ENCODE assay signal across 8 cellular contexts in genomic region chr7:23106801-23107713, GRCh38. TPM values are rescaled to one million over a fixed set of nuclear protein-coding genes. Genes with fewer than 3 reads are reported as not detected.
DNase-seq lines count a peak whose midpoint lies in the region; ATAC-seq, FAIRE-seq and TF ChIP-seq lines count a peak whose summit lies in the region.

No MANE protein-coding gene starts in this region.

- peak overlapping the region; percentile 41 for H2BK5ac ChIP-seq in H1 (ENCODE audit: low read depth, low read length)

- H2BK15ac ChIP-seq in H1 (ENCODE audit: low read length) = 0 out of 2 replicates have a peak overlapping the region, but pooled peaks have one; percentile 33

- no peak overlapping the region for H2BK20ac ChIP-seq in H1 (ENCODE audit: low read length)

- no peaks in the 10 kb centered on the region for H3K9me3 ChIP-seq in H1 (ENCODE audit: insufficient read depth in 2 of 2, low read depth in 1 of 2, low read length in 1 of 2)

- H2AFZ ChIP-seq in H1 (ENCODE audit: low read length) = no peak overlapping the region

- CTCF ChIA-PET in H1 (lab: Charles Lee; ENCODE audit: partially characterized antibody) = interaction anchor here (1.2 to 1.5 kb wide), 5 partner anchors 8 to 52 kb away, joined by 3 to 6 read pairs (median 4); no protein-coding TSS in a partner anchor

- H3K18ac ChIP-seq in H1 (ENCODE audit: extremely low read depth, low read length) = no peak overlapping the region; the same call in 1 of the 2 replicates

- no peak for TF ChIP-seq CTCF in H1 (IDR thresholded peaks at IDR 0.05; ENCODE audit: control extremely low read depth in 1 of 3, insufficient read depth in 1 of 3, low read depth in 1 of 3, low read length in 3 of 3)
- TF ChIP-seq CTCF in nephron progenitor cell (IDR thresholded peaks at IDR 0.05) = no peak

- intact Hi-C loops in left colon (cut with DNase I, micrococcal nuclease) = loop anchor here in 1 of 2 donors (5.0 kb wide), 1 partner anchor 75 kb away; the partner anchor contains the start of gene NUP42

- no peak overlapping the region for H3K23ac ChIP-seq in H1 (ENCODE audit: insufficient read length)

- peak overlapping the region; percentile 93 to 97 (median 94) for H3K4me3 ChIP-seq in H1 (ENCODE audit: extremely low read depth in 1 of 4, insufficient read depth in 2 of 4, low read depth in 3 of 4, low read length in 4 of 4)

- peaks cover 41% of the 10 kb centered on the region for H3K4me1 Mint-ChIP-seq in nephron progenitor cell

- H3K4me2 ChIP-seq in H1 (ENCODE audit: insufficient read depth in 1 of 2, low read depth in 2 of 2, low read length in 2 of 2) = peak overlapping the region; percentile 84

- H3K9ac ChIP-seq in H1 (replicated peaks in 1 of 4; ENCODE audit: extremely low read depth in 1 of 4, low read depth in 3 of 4, low read length in 3 of 4) = peak overlapping the region; percentile 69 to 93 (median 84)

- no peaks in the 10 kb centered on the region for H3K36me3 ChIP-seq in H1 (ENCODE audit: control insufficient read depth in 2 of 4, insufficient read depth in 4 of 4, low read length in 3 of 4)

- H3K27me3 Mint-ChIP-seq in nephron progenitor cell (ENCODE audit: low read depth, poor library complexity) = no peaks in the 10 kb centered on the region

- TF ChIP-seq POLR2A in H1 (IDR thresholded peaks at IDR 0.05; ENCODE audit: control extremely low read depth in 1 of 2, low read depth in 2 of 2, low read length in 2 of 2) (no peak), GM12892 (IDR thresholded peaks at IDR 0.05; ENCODE audit: low read depth, low read length) (no peak)

- H4K91ac ChIP-seq in H1 (replicated peaks; ENCODE audit: insufficient read length, low read length) = no peak overlapping the region

- H3K4me1 ChIP-seq in H1 (replicated peaks in 1 of 4; ENCODE audit: control insufficient read depth in 3 of 4, insufficient read depth in 4 of 4, low read length in 3 of 4) = peaks cover 0 to 8% (median 4%) of the 10 kb centered on the region in 4 experiments; a peak in 4 of 7 replicates

- peak overlapping the region; percentile 99 for H3K4me3 Mint-ChIP-seq in nephron progenitor cell

- peaks cover 10% of the 10 kb centered on the region for H3K9me3 Mint-ChIP-seq in nephron progenitor cell

- no peak overlapping the region for H4K5ac ChIP-seq in H1 (ENCODE audit: insufficient read length, low read depth, low read length)

- no peak overlapping the region; the same call in 1 of the 2 replicates for H2BK12ac ChIP-seq in H1 (ENCODE audit: low read depth, low read length)

- peaks cover 34 to 67% of the 10 kb centered on the region in 2 experiments for H3K79me2 ChIP-seq in H1 (ENCODE audit: control insufficient read depth in 1 of 2, insufficient read depth in 2 of 2, low read length in 2 of 2)

- no peak for TF ChIP-seq EP300 in H1 (IDR thresholded peaks at IDR 0.05; ENCODE audit: borderline replicate concordance in 1 of 2, low read depth in 2 of 2, low read length in 2 of 2)

- H3K23me2 ChIP-seq in H1 (ENCODE audit: low read depth, low read length) = peaks cover 3% of the 10 kb centered on the region; the same call in 1 of the 2 replicates

- peak overlapping the region; percentile 74 for H3K27ac ChIP-seq in H1 (ENCODE audit: low read depth, low read length)

- H4K20me1 ChIP-seq in H1 (replicated peaks in 1 of 2; ENCODE audit: control insufficient read depth in 1 of 2, insufficient read depth in 2 of 2, low read length in 2 of 2) = peaks cover 0 to 6% of the 10 kb centered on the region in 2 experiments

- POLR2A ChIA-PET in H1 (lab: Charles Lee; ENCODE audit: partially characterized antibody) = interaction anchor here (0.7 to 4.5 kb wide), 20 partner anchors 9 to 425 kb away, joined by 3 to 96 read pairs (median 5); partner anchors contain the start of genes NUP42 and TRA2A

- peak; percentile 12 for DNase-seq in EL
- peak; percentile 41 for DNase-seq in NCI-H82 treated with DMSO at 0.1 percent for 48 hours (lab: John Stamatoyannopoulos, UW; ENCODE audit: unreplicated experiment)
- DNase-seq in H1 (ENCODE audit: low read depth in 1 of 2, low spot score in 2 of 2) = no peak
- no peak for DNase-seq in nephron progenitor cell
- DNase-seq in left colon = no peak
- no peak for DNase-seq in NOMO-1 (lab: John Stamatoyannopoulos, UW; ENCODE audit: unreplicated experiment in 2 of 2)
- DNase-seq in NOMO-1 treated with dmso at 0.1 percent for 144 hours (lab: John Stamatoyannopoulos, UW; ENCODE audit: unreplicated experiment) = no peak
- DNase-seq in GM12892 (ENCODE audit: insufficient read length) = no peak

- peak overlapping the region; percentile 99 for H3K27ac Mint-ChIP-seq in nephron progenitor cell

- H3K56ac ChIP-seq in H1 (replicated peaks; ENCODE audit: insufficient read length, low read depth, low read length) = no peak overlapping the region

- H3K79me1 ChIP-seq in H1 (ENCODE audit: low read depth, low read length) = no peaks in the 10 kb centered on the region; the same call in none of the 2 replicates

- no peak overlapping the region for H3K4ac ChIP-seq in H1 (replicated peaks; ENCODE audit: insufficient read length, low read depth, low read length)

- H2AK5ac ChIP-seq in H1 (ENCODE audit: low read depth, low read length) = no peak overlapping the region; the same call in 1 of the 2 replicates

- peaks cover 26% of the 10 kb centered on the region for H3K36me3 Mint-ChIP-seq in nephron progenitor cell (ENCODE audit: low read depth)

- 9% methylated on average over 11 of the region's 11 CpGs; no CpG with 5 or more reads in 1 of the 2 experiments for WGBS in H1 (ENCODE audit: extremely low coverage in 1 of 2, insufficient coverage in 1 of 2, insufficient read length in 1 of 2, insufficient replicate concordance in 2 of 2, low coverage in 1 of 2, low lambda C conversion rate in 2 of 2, missing lambda C conversion rate in 1 of 2), 2 experiments

- H4K8ac ChIP-seq in H1 (ENCODE audit: extremely low read depth, insufficient read depth, low read length) = no peak overlapping the region

- FAIRE-seq in H1 (lab: Jason Lieb, UNC) (no peak), GM12892 (lab: Jason Lieb, UNC) (no peak)

- H3K27me3 ChIP-seq in H1 (replicated peaks in 1 of 4; ENCODE audit: control insufficient read depth in 3 of 4, extremely low read depth in 1 of 4, insufficient read depth in 3 of 4, low read length in 3 of 4) = no peaks in the 10 kb centered on the region

- H2BK120ac ChIP-seq in H1 (replicated peaks; ENCODE audit: low read depth, low read length) = no peak overlapping the region

- ATAC-seq in left colon = no peak

- TF ChIP-seq RAD21 in H1 (IDR thresholded peaks at IDR 0.05 in 1 of 2, conservative IDR thresholded peaks at IDR 0.05 in 1 of 2; ENCODE audit: low read depth in 2 of 2, low read length in 2 of 2) = no peak

- H3K14ac ChIP-seq in H1 (ENCODE audit: insufficient read length) = no peak overlapping the region

TF ChIP-seq in H1, 55 proteins besides CTCF, POLR2A, EP300 and RAD21:
- TF ChIP-seq TAF7 (optimal IDR thresholded peaks at IDR 0.05; ENCODE audit: borderline replicate concordance, low read depth, low read length) = no peak
- no peak for TF ChIP-seq TAF1 (IDR thresholded peaks at IDR 0.05; ENCODE audit: low read depth, low read length)
- TF ChIP-seq RNF2 (IDR thresholded peaks at IDR 0.05; ENCODE audit: borderline replicate concordance, low read depth, low read length, missing control alignments, poor library complexity, severe bottlenecking) = no peak
- TF ChIP-seq SIRT6 (IDR thresholded peaks at IDR 0.05; ENCODE audit: low read length) = no peak
- no peak for TF ChIP-seq JUN (IDR thresholded peaks at IDR 0.05; ENCODE audit: low read depth, low read length)
- no peak for TF ChIP-seq USF2 (IDR thresholded peaks at IDR 0.05; ENCODE audit: low read length)
- no peak for TF ChIP-seq BACH1 (IDR thresholded peaks at IDR 0.05; ENCODE audit: low read length)
- 0 out of 2 replicates have a peak, but pooled peaks have one; percentile 6 for TF ChIP-seq RBBP5 (IDR thresholded peaks at IDR 0.05; ENCODE audit: borderline replicate concordance, low read depth, low read length)

RNA-seq across cellular contexts. Expression of gene KLHL7, which starts 1.5 kb away (rescaled TPM):
- 111 and 115 TPM in 2 replicates for total RNA-seq in H1 (2021; fragmentation: NEBNext Ultra II Directional; extraction: Animal tissue kit (Norgen Biotek cat#: 25700))
- 44.2 and 65.3 TPM in 2 replicates for polyA plus RNA-seq in H1 (2011; rRNA removed)
- polyA plus RNA-seq in H1 (2011; cell fraction: cytosol; rRNA removed) = 79.0 TPM
- polyA plus RNA-seq in H1 (2011; cell fraction: nucleus; rRNA removed) = 32.6 TPM
- polyA plus RNA-seq in H1 (2012, experiment 1 of 2) = 68.9 to 121 TPM (median 90.5 TPM) in 4 replicates
- polyA plus RNA-seq in H1 (2012, experiment 2 of 2) = 56.0 TPM
- polyA plus RNA-seq in H1 (2013, experiment 1 of 2) = 84.0 TPM
- polyA plus RNA-seq in H1 (2013, experiment 2 of 2) = 88.6 TPM
- polyA minus RNA-seq in H1 (2011; rRNA and poly(A)+ RNA removed) = 48.6 and 66.7 TPM in 2 replicates
- polyA minus RNA-seq in H1 (2011; cell fraction: cytosol; rRNA and poly(A)+ RNA removed) = 79.2 TPM
- 95.1 TPM for polyA minus RNA-seq in H1 (2011; cell fraction: nucleus; rRNA and poly(A)+ RNA removed)
- total RNA-seq in left colon = 10 to 100 TPM; 14.4 to 17.8 TPM
- 18.2 TPM for polyA plus RNA-seq in GM12892 (2012; ENCODE audit: missing spikeins)

Comparison
In these comparisons a context has a peak if more than half of its experiments do, and no peak if none do; other contexts are left out.
1. DNase-seq: peak in EL (single experiment) and NCI-H82 treated with DMSO at 0.1 percent for 48 hours (single experiment); none in H1 (0 of 2), nephron progenitor cell (single experiment), left colon (0 of 2), NOMO-1 (0 of 2), NOMO-1 treated with dmso at 0.1 percent for 144 hours (single experiment) and GM12892 (single experiment).